In genomic region chr10:12279281-12279680, GRCh38 we compare ENCODE assay signal across 28 cellular contexts.
DNase-seq lines count a peak whose midpoint lies in the region; ATAC-seq, FAIRE-seq and TF ChIP-seq lines count a peak whose summit lies in the region.
"Had no signal": no experiment of that assay in that cellular context is flagged by ENCODE, and none has a peak within 500 bp of the region (broad histone marks: within the 10 kb centered on the region; RNA-seq: fewer than 3 reads in every experiment).

No MANE protein-coding gene starts in this region.

- TF ChIP-seq POLR2A in K562 (conservative IDR thresholded peaks at IDR 0.05) = no peak

- no peak overlapping the region for H3K4me3 ChIP-seq in K562
- H3K4me3 ChIP-seq in lung = no peak overlapping the region
- H3K4me3 ChIP-seq: esophagus muscularis mucosa, GM12878, Peyer's patch, SJSA1, skin epidermis, thoracic aorta had no signal

- BruUV-seq in K562 (replicated peaks; lab: Mats Ljungman, UMichigan) = no TSS peak

- H4K20me1 ChIP-seq in K562 (replicated peaks; ENCODE audit: control insufficient read depth, insufficient read depth, low read length) = no peaks in the 10 kb centered on the region

- H3K36me3 ChIP-seq in K562 (ENCODE audit: control insufficient read depth, insufficient read depth, low read length) = no peaks in the 10 kb centered on the region
- H3K36me3 ChIP-seq in lung (ENCODE audit: control insufficient read depth in 2 of 2, insufficient read depth in 2 of 2, low read length in 2 of 2) = no peaks in the 10 kb centered on the region
- H3K36me3 ChIP-seq: esophagus muscularis mucosa, Peyer's patch, SJSA1, thoracic aorta had no signal

- no peak overlapping the region for H3K4me2 ChIP-seq in K562 (ENCODE audit: insufficient read depth, low read length)

- peaks cover 5 to 20% (median 10%) of the 10 kb centered on the region in 3 donors for H3K4me1 Mint-ChIP-seq in IgD-negative memory B cell
- peaks cover 20% of the 10 kb centered on the region for H3K4me1 Mint-ChIP-seq in stimulated activated memory B cell treated with anti-CD40 and anti-IgM and Interleukin-4, amounts not matched to agents 10 μg/mL and 1 μg/mL and 100 μg/mL, for 72 hours
- H3K4me1 Mint-ChIP-seq: activated naive CD4-positive, alpha-beta T cell treated with anti-CD3 and anti-CD28 coated beads, Interleukin-2, amount 50 U/mL, for 24 hours; central memory CD8-positive, alpha-beta T cell; nephron progenitor cell had no signal

- H3K27me3 Mint-ChIP-seq in IgD-negative memory B cell = no peaks in the 10 kb centered on the region
- H3K27me3 Mint-ChIP-seq in stimulated activated memory B cell treated with anti-CD40 and anti-IgM and Interleukin-4, amounts not matched to agents 10 μg/mL and 1 μg/mL and 100 μg/mL, for 72 hours = no peaks in the 10 kb centered on the region
- H3K27me3 Mint-ChIP-seq: activated naive CD4-positive, alpha-beta T cell treated with anti-CD3 and anti-CD28 coated beads, Interleukin-2, amount 50 U/mL, for 24 hours; central memory CD8-positive, alpha-beta T cell had no signal

- H3K79me2 ChIP-seq in K562 (ENCODE audit: control insufficient read depth, insufficient read depth, low read length) = no peaks in the 10 kb centered on the region

- H3K9me1 ChIP-seq in K562 (ENCODE audit: control insufficient read depth, insufficient read depth, low read length) = no peaks in the 10 kb centered on the region

- CTCF ChIA-PET in K562 (lab: Yijun Ruan, JAX; ENCODE audit: low intra/inter-chr PET ratio) = no interaction called here

- no peak overlapping the region for H3K9ac ChIP-seq in K562 (ENCODE audit: insufficient read depth in 1 of 2, low read depth in 2 of 2, low read length in 2 of 2)

- POLR2A ChIA-PET in K562 (lab: Yijun Ruan, JAX) = interaction anchor here (0.6 to 1.6 kb wide), 2 partner anchors 13 to 20 kb away, joined by 3 to 4 read pairs; no protein-coding TSS in a partner anchor

- 25% methylated on average over 10 of the region's 11 CpGs for WGBS in K562 (ENCODE audit: insufficient coverage, low coverage, missing lambda C conversion rate)
- WGBS in lung, 2 donors = 70% methylated on average over 11 of the region's 11 CpGs

- TF ChIP-seq CTCF in K562 (IDR thresholded peaks at IDR 0.05 in 2 of 3, conservative IDR thresholded peaks at IDR 0.05 in 1 of 3; ENCODE audit: insufficient read depth in 2 of 3, low read depth in 1 of 3, low read length in 3 of 3) = no peak
- no peak for TF ChIP-seq CTCF in lung (IDR thresholded peaks at IDR 0.05; ENCODE audit: control extremely low read depth, extremely low read depth)

- in situ Hi-C loops in K562 (cut with MboI) = no loop called here

- no peak overlapping the region for H2AFZ ChIP-seq in K562 (ENCODE audit: low read depth, low read length)

- ATAC-seq in K562 (no peak), lung (ENCODE audit: insufficient read depth, low FRiP score) (no peak)
- ATAC-seq in stimulated activated memory B cell treated with anti-CD40 and anti-IgM and Interleukin-4, amounts not matched to agents 10 μg/mL and 1 μg/mL and 100 μg/mL, for 72 hours = no peak
- ATAC-seq: activated T-cell treated with anti-CD3 and anti-CD28 coated beads, Interleukin-2, amount 50 U/mL, for 72 hours; GM12878 had no signal

- TF ChIP-seq EP300 in K562 (IDR thresholded peaks at IDR 0.05; ENCODE audit: low read length) = no peak

- no peaks in the 10 kb centered on the region; a peak in 1 of 5 replicates for H3K27me3 ChIP-seq in K562 (ENCODE audit: control insufficient read depth in 2 of 2, insufficient read depth in 2 of 2, low read length in 2 of 2)
- H3K27me3 ChIP-seq in lung (ENCODE audit: control insufficient read depth, insufficient read depth) = no peaks in the 10 kb centered on the region
- H3K27me3 ChIP-seq: esophagus muscularis mucosa, Peyer's patch, SJSA1 had no signal

- no peaks in the 10 kb centered on the region for H3K36me3 Mint-ChIP-seq in IgD-negative memory B cell
- no peaks in the 10 kb centered on the region for H3K36me3 Mint-ChIP-seq in stimulated activated memory B cell treated with anti-CD40 and anti-IgM and Interleukin-4, amounts not matched to agents 10 μg/mL and 1 μg/mL and 100 μg/mL, for 72 hours
- H3K36me3 Mint-ChIP-seq: activated naive CD4-positive, alpha-beta T cell treated with anti-CD3 and anti-CD28 coated beads, Interleukin-2, amount 50 U/mL, for 24 hours had no signal

- peak overlapping the region in 2 of 3 donors; percentile 29 to 53 for H3K27ac Mint-ChIP-seq in IgD-negative memory B cell
- H3K27ac Mint-ChIP-seq in stimulated activated memory B cell treated with anti-CD40 and anti-IgM and Interleukin-4, amounts not matched to agents 10 μg/mL and 1 μg/mL and 100 μg/mL, for 72 hours = peak overlapping the region; percentile 29
- H3K27ac Mint-ChIP-seq: activated naive CD4-positive, alpha-beta T cell treated with anti-CD3 and anti-CD28 coated beads, Interleukin-2, amount 50 U/mL, for 24 hours; activated T-cell treated with anti-CD3 and anti-CD28 coated beads, Interleukin-2, amount 50 U/mL, for 72 hours; nephron progenitor cell had no signal

- TF ChIP-seq RAD21 in K562 (CRISPR knock-in tag; conservative IDR thresholded peaks at IDR 0.05 in 1 of 2, IDR thresholded peaks at IDR 0.05 in 1 of 2) = no peak

- intact Hi-C loops in K562 (cut with micrococcal nuclease) = no loop called here

- H3K4me1 ChIP-seq in K562 (replicated peaks in 1 of 2; ENCODE audit: control insufficient read depth in 2 of 2, insufficient read depth in 2 of 2, low read length in 2 of 2) = no peaks in the 10 kb centered on the region; a peak in 1 of 5 replicates
- no peaks in the 10 kb centered on the region for H3K4me1 ChIP-seq in lung (ENCODE audit: control insufficient read depth in 2 of 2, insufficient read depth in 2 of 2, low read length in 2 of 2)
- H3K4me1 ChIP-seq: esophagus muscularis mucosa, Peyer's patch, SJSA1 had no signal

- H3K9me3 ChIP-seq in K562 (replicated peaks; ENCODE audit: control insufficient read depth, insufficient read depth, low read depth, low read length) (no peaks in the 10 kb centered on the region), lung (ENCODE audit: control insufficient read depth in 2 of 2, insufficient read depth in 1 of 2, low read length in 1 of 2) (no peaks in the 10 kb centered on the region)
- H3K9me3 ChIP-seq: esophagus muscularis mucosa, Peyer's patch, SJSA1, thoracic aorta had no signal

- no peaks in the 10 kb centered on the region for H3K9me3 Mint-ChIP-seq in IgD-negative memory B cell
- H3K9me3 Mint-ChIP-seq in stimulated activated memory B cell treated with anti-CD40 and anti-IgM and Interleukin-4, amounts not matched to agents 10 μg/mL and 1 μg/mL and 100 μg/mL, for 72 hours = peaks cover 3% of the 10 kb centered on the region
- H3K9me3 Mint-ChIP-seq: activated naive CD4-positive, alpha-beta T cell treated with anti-CD3 and anti-CD28 coated beads, Interleukin-2, amount 50 U/mL, for 24 hours; activated T-cell treated with anti-CD3 and anti-CD28 coated beads, Interleukin-2, amount 50 U/mL, for 72 hours; central memory CD8-positive, alpha-beta T cell had no signal

- H3K27ac ChIP-seq in K562 (ENCODE audit: extremely low read depth, low read depth, low read length) (no peak overlapping the region), lung (ENCODE audit: low read depth in 1 of 2, low read length in 1 of 2) (no peak overlapping the region)
- H3K27ac ChIP-seq: esophagus muscularis mucosa, Peyer's patch, SJSA1, thoracic aorta had no signal

- FAIRE-seq in K562 (lab: Jason Lieb, UNC) = no peak
- FAIRE-seq: GM12878 had no signal

- DNase-seq in K562 (ENCODE audit: extremely low read depth in 1 of 4, low spot score in 3 of 4) (no peak), lung (ENCODE audit: low spot score) (peak; percentile 48), GM03348 (ENCODE audit: low spot score) (no peak), GDM1 (lab: John Stamatoyannopoulos, UW) (no peak)
- DNase-seq in stimulated activated CD4-positive, alpha-beta T cell treated with anti-CD3 and anti-CD28 coated beads, Interleukin-2, amount 100 ng/mL, for 24 hours = no peak
- DNase-seq: activated CD4-positive, alpha-beta T cell treated with anti-CD3 and anti-CD28 coated beads for 4 hours; activated T-cell treated with anti-CD3 and anti-CD28 coated beads, Interleukin-2, amount 50 U/mL, for 72 hours; AML-193; aorta; effector CD8-positive, alpha-beta T cell; Karpas-422; NCI-H1105; NCI-H2081 treated with DMSO at 0.1 percent for 48 hours; nephron progenitor cell; NK-92 treated with Interleukin-12 subunit alpha and Interleukin-12 subunit beta, amount 100 ng/mL, for 24 hours; Peyer's patch; stimulated activated CD4-positive, alpha-beta T cell treated with anti-CD3 and anti-CD28 coated beads, Interleukin-2, amount 100 ng/mL, for 48 hours; stimulated activated naive CD4-positive, alpha-beta T cell; T-helper 1 cell had no signal

- H3K4me3 Mint-ChIP-seq in IgD-negative memory B cell = no peak overlapping the region
- H3K4me3 Mint-ChIP-seq in stimulated activated memory B cell treated with anti-CD40 and anti-IgM and Interleukin-4, amounts not matched to agents 10 μg/mL and 1 μg/mL and 100 μg/mL, for 72 hours = no peak overlapping the region
- H3K4me3 Mint-ChIP-seq: activated naive CD4-positive, alpha-beta T cell treated with anti-CD3 and anti-CD28 coated beads, Interleukin-2, amount 50 U/mL, for 24 hours; activated T-cell treated with anti-CD3 and anti-CD28 coated beads, Interleukin-2, amount 50 U/mL, for 72 hours; central memory CD8-positive, alpha-beta T cell; nephron progenitor cell had no signal

TF ChIP-seq in K562, 482 proteins besides CTCF, POLR2A, EP300 and RAD21:
- TF ChIP-seq EP400 (IDR thresholded peaks at IDR 0.05) = no peak
- no peak for TF ChIP-seq MBD1 (CRISPR knock-in tag; IDR thresholded peaks at IDR 0.05)
- peak; percentile 79 for TF ChIP-seq EGR1 (conservative IDR thresholded peaks at IDR 0.05)
- no peak for TF ChIP-seq HNRNPK (IDR thresholded peaks at IDR 0.05; ENCODE audit: low read depth, low read length, poor library complexity, severe bottlenecking)
